22 cellular contexts compared by ENCODE assay signal in the genomic region with DNA sequence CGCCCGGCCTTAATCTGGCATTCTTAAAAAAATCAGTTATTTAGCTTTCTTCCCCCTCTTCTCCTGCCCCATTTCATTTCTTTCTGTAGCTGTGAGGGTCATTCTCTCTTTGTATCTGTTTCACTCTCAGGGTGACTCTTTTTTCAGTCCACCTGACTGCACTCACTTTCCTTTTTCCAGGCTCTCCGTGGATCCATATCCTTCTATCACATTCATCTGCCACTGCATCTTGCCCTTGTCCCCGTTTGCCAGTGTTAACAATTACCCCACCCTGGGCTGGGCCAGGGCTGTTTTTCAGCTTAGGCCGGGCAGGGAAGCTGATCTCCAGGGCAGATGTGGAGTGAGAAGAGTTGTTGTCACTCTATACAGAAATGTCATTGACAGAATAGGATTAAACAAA. TPM values are rescaled to one million over a fixed set of nuclear protein-coding genes. Genes with fewer than 3 reads are reported as not detected.
DNase-seq lines count a peak whose midpoint lies in the region; ATAC-seq, FAIRE-seq and TF ChIP-seq lines count a peak whose summit lies in the region.
"Had no signal": no experiment of that assay in that cellular context is flagged by ENCODE, and none has a peak within 500 bp of the region (broad histone marks: within the 10 kb centered on the region; RNA-seq: fewer than 3 reads in every experiment).

No MANE protein-coding gene starts in this region.

- H3K4me3 ChIP-seq in astrocyte (ENCODE audit: insufficient read depth, low read depth, low read length) (no peak overlapping the region), muscle layer of colon (ENCODE audit: low read depth in 1 of 2, low read length in 2 of 2) (peak overlapping the region in 1 of 2 donors; percentile 12), thyroid gland (replicated peaks in 1 of 3) (no peak overlapping the region)

- no peaks in the 10 kb centered on the region for H3K36me3 Mint-ChIP-seq in T-helper 17 cell (ENCODE audit: low read depth)
- H3K36me3 Mint-ChIP-seq in astrocyte (ENCODE audit: low read depth, unreplicated experiment): no peaks in the 10 kb centered on the region
- H3K36me3 Mint-ChIP-seq: CD4-positive, CD25-positive, alpha-beta regulatory T cell had no signal

- in situ Hi-C loops in KBM-7 (cut with MboI; ENCODE audit: low pct_unique_long_range_greater_than_20kb, low sequenced_read_pairs): no loop called here

- intact Hi-C loops in thyroid gland (cut with DNase I): loop anchor here (10.0 kb wide), 1 partner anchor 50 kb away; no protein-coding TSS in a partner anchor

- no peak overlapping the region for H3K4me2 ChIP-seq in astrocyte (ENCODE audit: low read length)
- H3K4me2 ChIP-seq: KMS-11 had no signal

- no peak overlapping the region for H3K4me3 Mint-ChIP-seq in T-helper 17 cell
- no peak overlapping the region for H3K4me3 Mint-ChIP-seq in astrocyte (ENCODE audit: unreplicated experiment)
- H3K4me3 Mint-ChIP-seq: B cell; CD4-positive, CD25-positive, alpha-beta regulatory T cell had no signal

- TF ChIP-seq POLR2A in thyroid gland (IDR thresholded peaks at IDR 0.05): no peak

- peaks cover 60% of the 10 kb centered on the region for H3K79me2 ChIP-seq in astrocyte (ENCODE audit: insufficient read depth, low read length)

- TF ChIP-seq CTCF in astrocyte (IDR thresholded peaks at IDR 0.05; ENCODE audit: insufficient read depth, low read depth, low read length) (no peak), thyroid gland (IDR thresholded peaks at IDR 0.05) (no peak)

- H3K9me3 Mint-ChIP-seq in astrocyte (ENCODE audit: unreplicated experiment): no peaks in the 10 kb centered on the region
- H3K9me3 Mint-ChIP-seq: CD4-positive, CD25-positive, alpha-beta regulatory T cell had no signal

- no peaks in the 10 kb centered on the region for H3K36me3 ChIP-seq in astrocyte (ENCODE audit: insufficient read depth, low read length)
- H3K36me3 ChIP-seq in muscle layer of colon (ENCODE audit: insufficient read depth, low read length): no peaks in the 10 kb centered on the region
- H3K36me3 ChIP-seq in thyroid gland: no peaks in the 10 kb centered on the region

- H3K27ac ChIP-seq in astrocyte (ENCODE audit: low read depth, low read length): no peak overlapping the region
- peak overlapping the region; percentile 56 for H3K27ac ChIP-seq in muscle layer of colon (ENCODE audit: low read depth, low read length)
- H3K27ac ChIP-seq in thyroid gland: peak overlapping the region; percentile 19 to 72 (median 69)
- H3K27ac ChIP-seq: KMS-11 had no signal

- peak overlapping the region; percentile 39 for H3K27ac Mint-ChIP-seq in T-helper 17 cell
- H3K27ac Mint-ChIP-seq in astrocyte (ENCODE audit: unreplicated experiment): no peak overlapping the region
- H3K27ac Mint-ChIP-seq: B cell had no signal

- no peak overlapping the region for H2AFZ ChIP-seq in astrocyte (ENCODE audit: low read depth, low read length)

- H3K4me1 Mint-ChIP-seq in T-helper 17 cell (peaks cover 10% of the 10 kb centered on the region), astrocyte (ENCODE audit: low read depth, unreplicated experiment) (peaks cover 17% of the 10 kb centered on the region)

- H3K27me3 Mint-ChIP-seq in T-helper 17 cell: no peaks in the 10 kb centered on the region
- no peaks in the 10 kb centered on the region for H3K27me3 Mint-ChIP-seq in astrocyte (ENCODE audit: low read depth, unreplicated experiment)
- H3K27me3 Mint-ChIP-seq: B cell had no signal

- H3K9me3 ChIP-seq in T-helper 17 cell (ENCODE audit: control insufficient read depth, low read length, poor library complexity, severe bottlenecking) (no peaks in the 10 kb centered on the region), astrocyte (ENCODE audit: insufficient read depth, low read depth, low read length) (no peaks in the 10 kb centered on the region), muscle layer of colon (ENCODE audit: low read length) (no peaks in the 10 kb centered on the region), thyroid gland (no peaks in the 10 kb centered on the region)
- H3K9me3 ChIP-seq: Caco-2 had no signal

- ATAC-seq in T-helper 17 cell: no peak
- ATAC-seq: Panc1 had no signal

- FAIRE-seq in astrocyte (lab: Jason Lieb, UNC): peak; percentile 23
- FAIRE-seq: GM12892 had no signal

- H4K20me1 ChIP-seq in astrocyte (ENCODE audit: insufficient read depth, low read length): peaks cover 10% of the 10 kb centered on the region

- 42 to 63% methylated on average over 5 of the region's 5 CpGs for WGBS in thyroid gland, 2 donors

- H3K4me1 ChIP-seq in astrocyte (ENCODE audit: insufficient read depth, low read length) (no peaks in the 10 kb centered on the region), muscle layer of colon (ENCODE audit: insufficient read depth, low read length) (peaks cover 26% of the 10 kb centered on the region), thyroid gland (peaks cover 0 to 13% of the 10 kb centered on the region in 2 donors)
- H3K4me1 ChIP-seq: Caco-2 had no signal

- no peaks in the 10 kb centered on the region for H3K27me3 ChIP-seq in astrocyte (ENCODE audit: insufficient read depth, low read length)
- H3K27me3 ChIP-seq in muscle layer of colon (ENCODE audit: control insufficient read depth in 1 of 2, insufficient read depth in 2 of 2, low read length in 2 of 2): no peaks in the 10 kb centered on the region
- no peaks in the 10 kb centered on the region for H3K27me3 ChIP-seq in thyroid gland

- H3K9ac ChIP-seq in astrocyte (ENCODE audit: low read length) (no peak overlapping the region), muscle layer of colon (ENCODE audit: low read length) (peak overlapping the region; percentile 50)
- H3K9ac ChIP-seq: KMS-11 had no signal

- DNase-seq in T-helper 17 cell (no peak), astrocyte (ENCODE audit: low read depth) (no peak), thyroid gland (no peak), KBM-7 (no peak), T-helper 1 cell (no peak), Ammon's horn (ENCODE audit: low spot score) (no peak), NCI-H2227 (lab: John Stamatoyannopoulos, UW; ENCODE audit: unreplicated experiment) (no peak)
- DNase-seq: Caco-2; CD4-positive, CD25-positive, alpha-beta regulatory T cell; DMS153; GOT3; NCI-H1048; NCI-H1436 treated with DMSO at 0.1 percent for 48 hours; NCI-H2029 treated with DMSO at 0.1 percent for 48 hours; NCI-H2171 treated with DMSO at 0.1 percent for 48 hours; NCI-H510A; NCI-H82 had no signal

RNA-seq across cellular contexts. Expression of gene FHL1, which starts 7.7 kb away (rescaled TPM):
- 10 to 100 TPM; 29.1 to 61.3 TPM for total RNA-seq in T-helper 17 cell
- 100 and 115 TPM in 2 replicates for total RNA-seq in astrocyte
- 100 to 1,000 TPM; 223 to 313 (median 230) TPM for total RNA-seq in thyroid gland
